ENCODE assay signal across 12 cellular contexts in genomic region chr7:116341222-116341907, GRCh38.
DNase-seq lines count a peak whose midpoint lies in the region; ATAC-seq, FAIRE-seq and TF ChIP-seq lines count a peak whose summit lies in the region.
"Had no signal": no experiment of that assay in that cellular context is flagged by ENCODE, and none has a peak within 500 bp of the region (broad histone marks: within the 10 kb centered on the region; RNA-seq: fewer than 3 reads in every experiment).

No MANE protein-coding gene starts in this region.

- FAIRE-seq in GM19239 (lab: Jason Lieb, UNC): peak; percentile 33
- FAIRE-seq: colon, G401.6 had no signal

- H3K36me3 ChIP-seq in psoas muscle (ENCODE audit: insufficient read depth in 1 of 2, low read depth in 1 of 2): no peaks in the 10 kb centered on the region
- H3K36me3 ChIP-seq: SJSA1 had no signal

- DNase-seq in GM19239 (ENCODE audit: insufficient read length, low spot score) (no peak), LHCN-M2 (ENCODE audit: low read depth) (peak; percentile 60), choroid plexus epithelial cell (ENCODE audit: low read depth) (peak; percentile 56), psoas muscle (no peak), NCI-H2171 treated with DMSO at 0.1 percent for 48 hours (lab: John Stamatoyannopoulos, UW) (no peak), superior temporal gyrus (ENCODE audit: extremely low spot score) (no peak)
- DNase-seq: activated T-cell treated with anti-CD3 and anti-CD28 coated beads for 4 hours, NCI-H1930 had no signal

- no peak overlapping the region for H3K4me3 ChIP-seq in choroid plexus epithelial cell (ENCODE audit: low read depth, low read length)
- H3K4me3 ChIP-seq in psoas muscle: no peak overlapping the region
- H3K4me3 ChIP-seq: SJSA1 had no signal

- peak in 3 of 4 donors; percentile 75 to 88 (median 88) for ATAC-seq in psoas muscle
- ATAC-seq in GM21367 (IDR thresholded peaks at IDR 0.05; ENCODE audit: unreplicated experiment): no peak

- TF ChIP-seq CTCF in choroid plexus epithelial cell (conservative IDR thresholded peaks at IDR 0.05; ENCODE audit: low read depth, low read length): peak; percentile 59
- peak; percentile 59 for TF ChIP-seq CTCF in psoas muscle (IDR thresholded peaks at IDR 0.05)

- intact Hi-C loops in psoas muscle (cut with DNase I): loop anchor here in 1 of 2 donors (1.0 kb wide), 1 partner anchor 82 kb away; no protein-coding TSS in a partner anchor

- H3K4me1 ChIP-seq in psoas muscle: no peaks in the 10 kb centered on the region

- WGBS in psoas muscle, 3 donors: 77 to 81% (median 78%) methylated on average over 4 of the region's 4 CpGs

- no peaks in the 10 kb centered on the region for H3K9me3 ChIP-seq in psoas muscle
- H3K9me3 ChIP-seq: SJSA1 had no signal

- H3K27me3 ChIP-seq in psoas muscle (ENCODE audit: insufficient read depth in 3 of 3, low read length in 2 of 3): no peaks in the 10 kb centered on the region
- H3K27me3 ChIP-seq: SJSA1 had no signal

- no peak overlapping the region for H3K27ac ChIP-seq in psoas muscle
- H3K27ac ChIP-seq: SJSA1 had no signal

Comparison
In these comparisons a context has a peak if more than half of its experiments do, and no peak if none do; other contexts are left out.
1. DNase-seq: peak in LHCN-M2 (single experiment) and choroid plexus epithelial cell (single experiment); none in GM19239 (single experiment), psoas muscle (0 of 2), NCI-H2171 treated with DMSO at 0.1 percent for 48 hours (single experiment) and superior temporal gyrus (single experiment).